ENCODE assay signal across 12 cellular contexts in genomic region chr2:239391286-239392071, GRCh38.
"Had no signal": no experiment of that assay in that cellular context is flagged by ENCODE, and none has a peak within 500 bp of the region (broad histone marks: within the 10 kb centered on the region; RNA-seq: fewer than 3 reads in every experiment).

No MANE protein-coding gene starts in this region.

- H3K4me3 ChIP-seq: thyroid gland, vagina had no signal

- H3K27me3 Mint-ChIP-seq: memory B cell; natural killer cell treated with Interleukin-12 subunit alpha and Interleukin-12 subunit beta and Interleukin-15 and Interleukin-18, amount 100 ng/mL, for 72 hours had no signal

- DNase-seq: activated CD4-positive, alpha-beta T cell treated with anti-CD3 and anti-CD28 coated beads, Interleukin-2, amount 50 U/mL, for 4 hours; activated naive CD4-positive, alpha-beta T cell; activated T-cell treated with anti-CD3 and anti-CD28 coated beads, Interleukin-2, amount 50 U/mL, for 4 hours; cerebellar nuclear complex; dermis blood vessel endothelial cell; hypothalamus; small intestine; thyroid gland had no signal

- FAIRE-seq: small intestine had no signal

- H3K4me3 Mint-ChIP-seq: activated T-cell treated with anti-CD3 and anti-CD28 coated beads, Interleukin-2, amount 50 U/mL, for 4 hours; memory B cell; natural killer cell treated with Interleukin-12 subunit alpha and Interleukin-12 subunit beta and Interleukin-15 and Interleukin-18, amount 100 ng/mL, for 72 hours had no signal

- H3K27ac Mint-ChIP-seq: memory B cell; natural killer cell treated with Interleukin-12 subunit alpha and Interleukin-12 subunit beta and Interleukin-15 and Interleukin-18, amount 100 ng/mL, for 72 hours had no signal

- H3K36me3 Mint-ChIP-seq: natural killer cell treated with Interleukin-12 subunit alpha and Interleukin-12 subunit beta and Interleukin-15 and Interleukin-18, amount 100 ng/mL, for 72 hours had no signal

- H3K36me3 ChIP-seq: thyroid gland, vagina had no signal

- H3K9me3 ChIP-seq: thyroid gland, vagina had no signal

- H3K9me3 Mint-ChIP-seq: activated T-cell treated with anti-CD3 and anti-CD28 coated beads, Interleukin-2, amount 50 U/mL, for 4 hours; memory B cell; natural killer cell treated with Interleukin-12 subunit alpha and Interleukin-12 subunit beta and Interleukin-15 and Interleukin-18, amount 100 ng/mL, for 72 hours had no signal

- H3K27me3 ChIP-seq: thyroid gland, vagina had no signal

- ATAC-seq: activated CD4-positive, CD25-positive, alpha-beta regulatory T cell treated with anti-CD3 and anti-CD28 coated beads, Interleukin-2, amount 50 U/mL, for 24 hours; activated T-cell treated with anti-CD3 and anti-CD28 coated beads, Interleukin-2, amount 50 U/mL, for 4 hours; natural killer cell treated with Interleukin-12 subunit alpha and Interleukin-12 subunit beta and Interleukin-15 and Interleukin-18, amount 100 ng/mL, for 72 hours had no signal

- H3K27ac ChIP-seq: vagina had no signal
